In the genomic region with DNA sequence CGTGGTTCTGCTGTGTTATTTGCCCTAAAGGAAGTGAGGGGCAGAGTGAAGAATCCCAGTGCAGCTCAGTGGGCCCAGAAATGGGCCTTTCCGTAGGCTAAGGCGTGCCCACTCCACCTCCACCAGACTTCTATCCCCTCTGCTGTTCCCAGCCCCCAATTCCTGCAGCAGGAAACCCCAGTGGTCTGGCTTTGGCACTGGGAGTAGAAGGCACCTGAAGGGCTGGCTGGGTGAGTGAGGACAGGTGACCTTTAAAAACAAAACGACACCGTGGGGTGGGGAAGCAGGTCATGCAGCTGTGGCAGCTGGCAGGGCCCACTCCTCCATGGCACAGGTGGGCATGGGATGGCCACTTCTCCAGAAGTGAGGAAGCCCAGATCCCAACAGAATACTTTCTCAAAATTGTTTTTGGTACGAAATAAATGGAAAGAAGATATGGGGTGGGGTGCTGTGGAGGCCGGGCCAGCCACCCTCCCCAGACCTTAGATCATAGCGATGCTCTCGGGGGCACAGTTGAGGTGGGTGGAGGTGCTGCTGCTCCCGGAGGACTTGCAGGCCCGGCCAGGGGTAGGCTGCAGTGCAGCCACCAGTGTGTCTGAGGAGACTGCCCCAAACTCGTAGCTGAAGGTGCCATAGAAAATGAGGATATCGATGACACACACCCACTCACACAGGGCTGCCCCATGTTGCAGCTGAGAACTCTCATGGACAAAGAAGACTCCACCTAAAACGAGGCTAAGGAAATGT, we compare ENCODE assay signal across 18 cellular contexts. TPM values are rescaled to one million over a fixed set of nuclear protein-coding genes. Genes with fewer than 3 reads are reported as not detected.
A peak's percentile ranks its signal among the peaks of the same experiment; 100 is the strongest.
DNase-seq lines count a peak whose midpoint lies in the region; ATAC-seq and TF ChIP-seq lines count a peak whose summit lies in the region.
"Had no signal": no experiment of that assay in that cellular context is flagged by ENCODE, and none has a peak within 500 bp of the region (broad histone marks: within the 10 kb centered on the region; RNA-seq: fewer than 3 reads in every experiment).

No MANE protein-coding gene starts in this region.

- peak overlapping the region; percentile 21; the same call in 1 of the 2 replicates for H3K4me2 ChIP-seq in OCI-LY7 (ENCODE audit: low read length)
- H3K4me2 ChIP-seq: KMS-11, PC-9 had no signal

- TF ChIP-seq POLR2A in uterus (IDR thresholded peaks at IDR 0.05): no peak

- no TSS peak for BruUV-seq in OCI-LY7 (replicated peaks; lab: Mats Ljungman, UMichigan)

- no peak overlapping the region for H3K4me3 Mint-ChIP-seq in activated T-cell treated with anti-CD3 and anti-CD28 coated beads, Interleukin-2, amount 50 U/mL, for 24 hours
- H3K4me3 Mint-ChIP-seq in endothelial cell (ENCODE audit: unreplicated experiment): peak overlapping the region; percentile 31
- no peak overlapping the region for H3K4me3 Mint-ChIP-seq in stimulated activated naive B cell treated with anti-CD40 and anti-IgM and Interleukin-4, amounts not matched to agents 10 μg/mL and 1 μg/mL and 100 μg/mL, for 72 hours
- H3K4me3 Mint-ChIP-seq: CD4-positive, alpha-beta memory T cell had no signal

- H2AFZ ChIP-seq in OCI-LY7 (ENCODE audit: low read length): no peak overlapping the region
- H2AFZ ChIP-seq: PC-9 had no signal

- H3K27me3 Mint-ChIP-seq in activated T-cell treated with anti-CD3 and anti-CD28 coated beads, Interleukin-2, amount 50 U/mL, for 24 hours: no peaks in the 10 kb centered on the region
- peaks cover 29% of the 10 kb centered on the region for H3K27me3 Mint-ChIP-seq in endothelial cell (ENCODE audit: unreplicated experiment)
- H3K27me3 Mint-ChIP-seq in stimulated activated naive B cell treated with anti-CD40 and anti-IgM and Interleukin-4, amounts not matched to agents 10 μg/mL and 1 μg/mL and 100 μg/mL, for 72 hours: no peaks in the 10 kb centered on the region
- H3K27me3 Mint-ChIP-seq: CD4-positive, alpha-beta memory T cell had no signal

- no peaks in the 10 kb centered on the region for H3K9me2 ChIP-seq in OCI-LY7 (ENCODE audit: insufficient read depth, low read length)

- no peak for TF ChIP-seq CTCF in OCI-LY7 (conservative IDR thresholded peaks at IDR 0.05; ENCODE audit: low read length)
- TF ChIP-seq CTCF in endothelial cell (IDR thresholded peaks at IDR 0.05; ENCODE audit: unreplicated experiment): no peak
- no peak for TF ChIP-seq CTCF in uterus (IDR thresholded peaks at IDR 0.05)

- H3K9me3 ChIP-seq in OCI-LY7 (ENCODE audit: low read length) (no peaks in the 10 kb centered on the region), uterus (no peaks in the 10 kb centered on the region)
- H3K9me3 ChIP-seq: SJCRH30 had no signal

- H3K27ac Mint-ChIP-seq in activated T-cell treated with anti-CD3 and anti-CD28 coated beads, Interleukin-2, amount 50 U/mL, for 24 hours: peak overlapping the region; percentile 74
- no peak overlapping the region for H3K27ac Mint-ChIP-seq in endothelial cell (ENCODE audit: unreplicated experiment)
- H3K27ac Mint-ChIP-seq in stimulated activated naive B cell treated with anti-CD40 and anti-IgM and Interleukin-4, amounts not matched to agents 10 μg/mL and 1 μg/mL and 100 μg/mL, for 72 hours: peak overlapping the region; percentile 25

- no peak overlapping the region for H3K27ac ChIP-seq in OCI-LY7 (ENCODE audit: low read depth, low read length, poor library complexity, severe bottlenecking)
- H3K27ac ChIP-seq in uterus: no peak overlapping the region
- H3K27ac ChIP-seq: KMS-11, PC-9, SJCRH30 had no signal

- H3K4me1 ChIP-seq in OCI-LY7 (ENCODE audit: insufficient read depth, low read length, poor library complexity, severe bottlenecking): peaks cover 31% of the 10 kb centered on the region
- H3K4me1 ChIP-seq in uterus: peaks cover 3 to 11% of the 10 kb centered on the region in 2 donors

- peaks cover 58% of the 10 kb centered on the region for H3K36me3 Mint-ChIP-seq in activated T-cell treated with anti-CD3 and anti-CD28 coated beads, Interleukin-2, amount 50 U/mL, for 24 hours (ENCODE audit: low read depth)
- H3K36me3 Mint-ChIP-seq in endothelial cell (ENCODE audit: low read depth, unreplicated experiment): peaks cover 27% of the 10 kb centered on the region
- peaks cover 7 to 17% of the 10 kb centered on the region in 2 donors for H3K36me3 Mint-ChIP-seq in stimulated activated naive B cell treated with anti-CD40 and anti-IgM and Interleukin-4, amounts not matched to agents 10 μg/mL and 1 μg/mL and 100 μg/mL, for 72 hours

- no peak overlapping the region for H3K4me3 ChIP-seq in OCI-LY7 (ENCODE audit: low read depth, low read length, poor library complexity, severe bottlenecking)
- no peak overlapping the region for H3K4me3 ChIP-seq in uterus
- H3K4me3 ChIP-seq: PC-9, SJCRH30 had no signal

- ATAC-seq in stimulated activated naive B cell treated with anti-CD40 and anti-IgM and Interleukin-4, amounts not matched to agents 10 μg/mL and 1 μg/mL and 100 μg/mL, for 72 hours (replicated peaks): no peak
- ATAC-seq in GM18519 (IDR thresholded peaks at IDR 0.05; ENCODE audit: low FRiP score, unreplicated experiment): no peak

- CTCF ChIA-PET in OCI-LY7 (lab: Charles Lee; ENCODE audit: unreplicated experiment): no interaction called here

- no peaks in the 10 kb centered on the region for H3K27me3 ChIP-seq in uterus
- H3K27me3 ChIP-seq: SJCRH30 had no signal

- no peaks in the 10 kb centered on the region for H4K20me1 ChIP-seq in OCI-LY7 (ENCODE audit: insufficient read depth, low read length)

- peaks cover 50% of the 10 kb centered on the region for H3K4me1 Mint-ChIP-seq in activated T-cell treated with anti-CD3 and anti-CD28 coated beads, Interleukin-2, amount 50 U/mL, for 24 hours (ENCODE audit: low read depth)
- peaks cover 50% of the 10 kb centered on the region for H3K4me1 Mint-ChIP-seq in endothelial cell (ENCODE audit: unreplicated experiment)
- peaks cover 40 to 69% of the 10 kb centered on the region in 2 donors for H3K4me1 Mint-ChIP-seq in stimulated activated naive B cell treated with anti-CD40 and anti-IgM and Interleukin-4, amounts not matched to agents 10 μg/mL and 1 μg/mL and 100 μg/mL, for 72 hours

- H3K79me2 ChIP-seq in OCI-LY7 (ENCODE audit: insufficient read depth, low read depth, low read length): peaks cover 12% of the 10 kb centered on the region; the same call in 1 of the 2 replicates

- H3K36me3 ChIP-seq in OCI-LY7 (ENCODE audit: insufficient read depth, low read length) (peaks cover 8% of the 10 kb centered on the region; the same call in 1 of the 2 replicates), uterus (no peaks in the 10 kb centered on the region)
- H3K36me3 ChIP-seq: SJCRH30 had no signal

- DNase-seq in activated T-cell treated with anti-CD3 and anti-CD28 coated beads, Interleukin-2, amount 50 U/mL, for 24 hours: no peak
- no peak for DNase-seq in activated T-cell treated with anti-CD3 and anti-CD28 coated beads, Interleukin-2, amount 50 U/mL, for 1 hour
- no peak for DNase-seq in OCI-LY7 (ENCODE audit: low spot score)
- no peak for DNase-seq in endothelial cell (ENCODE audit: low spot score)
- DNase-seq in stimulated activated naive B cell treated with anti-CD40 and anti-IgM and Interleukin-4, amounts not matched to agents 10 μg/mL and 1 μg/mL and 100 μg/mL, for 72 hours: no peak
- DNase-seq in uterus: no peak
- DNase-seq in SKM-1 (lab: John Stamatoyannopoulos, UW; ENCODE audit: unreplicated experiment): no peak
- DNase-seq: CD4-positive, alpha-beta memory T cell; EL; NCI-H1417; NCI-H187; NCI-H2107; NCI-H510A treated with DMSO at 0.1 percent for 48 hours; NCI-H774; PC-9; SJCRH30 had no signal

- intact Hi-C loops in OCI-LY7 (cut with micrococcal nuclease; ENCODE audit: unreplicated experiment) (no loop called here), uterus (cut with DNase I; ENCODE audit: low total_unique reads) (no loop called here)

- H3K9me3 Mint-ChIP-seq in activated T-cell treated with anti-CD3 and anti-CD28 coated beads, Interleukin-2, amount 50 U/mL, for 24 hours: no peaks in the 10 kb centered on the region
- H3K9me3 Mint-ChIP-seq in endothelial cell (ENCODE audit: unreplicated experiment): no peaks in the 10 kb centered on the region
- H3K9me3 Mint-ChIP-seq in stimulated activated naive B cell treated with anti-CD40 and anti-IgM and Interleukin-4, amounts not matched to agents 10 μg/mL and 1 μg/mL and 100 μg/mL, for 72 hours: no peaks in the 10 kb centered on the region

- POLR2A ChIA-PET in OCI-LY7 (lab: Charles Lee): no interaction called here

RNA-seq across cellular contexts. Expression of a gene that starts 3.2 kb away (rescaled TPM):
- total RNA-seq in OCI-LY7 (2014; rRNA removed; shearing (Covaris generic)): 98.4 and 179 TPM in 2 replicates
- total RNA-seq in OCI-LY7 (2022): 95.1 and 97.8 TPM in 2 replicates
- 155 TPM for total RNA-seq in endothelial cell (ENCODE audit: unreplicated experiment)
- total RNA-seq in uterus: 100 to 1,000 TPM in 2 of 4 donors, 10 to 100 TPM in 2; 53.0 to 362 (median 175) TPM

RNA-seq across cellular contexts. Expression of a gene that starts 3.7 kb away (rescaled TPM):
- 0.92 TPM in 1 of 2 replicates, not detected in the other for total RNA-seq in OCI-LY7 (2014; rRNA removed; shearing (Covaris generic))
- total RNA-seq in OCI-LY7 (2022) (0.74 and 1.1 TPM in 2 replicates), endothelial cell (ENCODE audit: unreplicated experiment) (42.4 TPM), uterus (10 to 100 TPM in 1 of 4 donors, 1 to 10 TPM in 2, not detected in 1; 2.6 to 24.1 (median 7.8) TPM)

RNA-seq across cellular contexts. Expression of a gene that starts 13.1 kb away (rescaled TPM):
- 62.0 and 86.7 TPM in 2 replicates for total RNA-seq in OCI-LY7 (2014; rRNA removed; shearing (Covaris generic))
- total RNA-seq in OCI-LY7 (2022): 86.2 and 96.1 TPM in 2 replicates
- 47.5 TPM for total RNA-seq in endothelial cell (ENCODE audit: unreplicated experiment)
- total RNA-seq in uterus: 10 to 100 TPM; 19.0 to 44.8 (median 28.2) TPM

RNA-seq across cellular contexts. Expression of a gene that starts 14.5 kb away (rescaled TPM):
- 0.54 and 3.0 TPM in 2 replicates for total RNA-seq in OCI-LY7 (2014; rRNA removed; shearing (Covaris generic))
- 3.8 and 3.9 TPM in 2 replicates for total RNA-seq in OCI-LY7 (2022)
- total RNA-seq in endothelial cell (ENCODE audit: unreplicated experiment): 296 TPM
- 100 to 1,000 TPM in 2 of 4 donors, 10 to 100 TPM in 2; 25.6 to 197 (median 99.5) TPM for total RNA-seq in uterus
- total RNA-seq: SJCRH30 had no signal

RNA-seq across cellular contexts. Expression of a gene that starts 17.2 kb away (rescaled TPM):
- total RNA-seq in OCI-LY7 (2014; rRNA removed; shearing (Covaris generic)): 76.2 and 79.8 TPM in 2 replicates
- total RNA-seq in OCI-LY7 (2022) (74.5 and 83.2 TPM in 2 replicates), endothelial cell (ENCODE audit: unreplicated experiment) (64.0 TPM), uterus (100 to 1,000 TPM in 2 of 4 donors, 10 to 100 TPM in 2; 38.6 to 215 (median 106) TPM)
